ENCODE assay signal across 11 cellular contexts in genomic region chr14:50288146-50288545, GRCh38.
"Had no signal": no experiment of that assay in that cellular context is flagged by ENCODE, and none has a peak within 500 bp of the region (broad histone marks: within the 10 kb centered on the region; RNA-seq: fewer than 3 reads in every experiment).

No MANE protein-coding gene starts in this region.

- H3K4me3 ChIP-seq: GM23248, GM23338, HAP-1 had no signal

- H3K9me3 Mint-ChIP-seq: GM23338, H9, HFFc6 had no signal

- H3K27ac Mint-ChIP-seq: GM23338, H9, HFFc6 had no signal

- H3K4me3 Mint-ChIP-seq: GM23338, H9, HFFc6 had no signal

- H2AFZ ChIP-seq: GM23248, GM23338 had no signal

- H3K4me1 Mint-ChIP-seq: GM23338, H9 had no signal

- H3K4me1 ChIP-seq: HAP-1 had no signal

- H3K27ac ChIP-seq: GM23248 had no signal

- H3K9ac ChIP-seq: GM23248 had no signal

- H3K4me2 ChIP-seq: GM23338 had no signal

- H3K9me3 ChIP-seq: HAP-1 had no signal

- FAIRE-seq: H1, H54 had no signal

- DNase-seq: GM23248, GOT3, H7, H9, HCEC 1CT, HFFc6 had no signal

- ATAC-seq: GM23338, HCT116 had no signal
